ENCODE assay signal across 8 cellular contexts in the genomic region with DNA sequence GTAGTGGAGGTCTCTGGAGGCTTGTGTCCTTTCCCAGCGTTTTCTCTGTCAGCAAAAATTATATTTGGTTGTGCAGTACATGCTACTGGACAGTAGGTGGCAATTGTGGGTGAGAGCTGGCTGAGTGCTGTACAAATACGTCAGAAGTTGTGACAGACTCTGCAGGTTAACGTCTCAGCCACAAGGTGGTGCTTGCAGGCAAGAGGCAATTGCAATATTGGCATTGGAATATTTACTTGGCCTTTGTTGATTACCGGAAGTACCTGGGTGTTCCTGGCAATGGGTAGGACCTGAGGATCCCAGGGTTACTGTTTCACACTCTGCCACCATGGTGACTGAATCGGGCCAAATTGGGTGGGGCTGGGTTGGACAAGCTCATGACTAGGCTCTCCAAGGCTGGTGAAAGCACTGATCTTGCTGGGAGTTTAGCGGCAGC.
DNase-seq lines count a peak whose midpoint lies in the region; ATAC-seq and TF ChIP-seq lines count a peak whose summit lies in the region.

No MANE protein-coding gene starts in this region.

- peaks cover 43% of the 10 kb centered on the region for H3K36me3 Mint-ChIP-seq in natural killer cell

- in situ Hi-C loops in astrocyte of the spinal cord (cut with HindIII; ENCODE audit: low sequenced_read_pairs): no loop called here

- intact Hi-C loops in natural killer cell (cut with micrococcal nuclease): no loop called here

- H3K9me3 Mint-ChIP-seq in natural killer cell: peaks cover 18 to 19% of the 10 kb centered on the region in 2 donors

- no peaks in the 10 kb centered on the region for H3K27me3 Mint-ChIP-seq in natural killer cell (ENCODE audit: low read depth in 2 of 2)

- no peak overlapping the region for H3K4me3 Mint-ChIP-seq in natural killer cell

- ATAC-seq in GM21360 (IDR thresholded peaks at IDR 0.05; ENCODE audit: unreplicated experiment): peak; percentile 100
- ATAC-seq in HG03442 (IDR thresholded peaks at IDR 0.05; ENCODE audit: unreplicated experiment): peak; percentile 98
- ATAC-seq in natural killer cell: no peak

- DNase-seq in GM06990 (ENCODE audit: extremely low read depth, insufficient read length) (peak; percentile 10), NCI-H446 treated with DMSO at 0.1 percent for 48 hours (lab: John Stamatoyannopoulos, UW) (peak; percentile 75), astrocyte of the spinal cord (ENCODE audit: low read depth, low spot score) (peak; percentile 60), medulla oblongata (ENCODE audit: extremely low spot score) (peak; percentile 6), natural killer cell (no peak)
- DNase-seq in effector CD8-positive, alpha-beta T cell (lab: John Stamatoyannopoulos, UW): no peak

- no peaks in the 10 kb centered on the region for H3K4me1 Mint-ChIP-seq in natural killer cell

- no peaks in the 10 kb centered on the region for H3K27me3 ChIP-seq in GM06990 (replicated peaks; ENCODE audit: control insufficient read depth, insufficient read depth, low read length)

- H3K4me3 ChIP-seq in GM06990 (replicated peaks; ENCODE audit: low read depth, low read length) (no peak overlapping the region), astrocyte of the spinal cord (ENCODE audit: low read depth, low read length) (no peak overlapping the region)

- H3K36me3 ChIP-seq in GM06990 (ENCODE audit: control insufficient read depth, insufficient read depth, low read length): no peaks in the 10 kb centered on the region

- TF ChIP-seq CTCF in GM06990 (IDR thresholded peaks at IDR 0.05; ENCODE audit: insufficient read depth, low read length, poor library complexity, severe bottlenecking) (peak; percentile 82), astrocyte of the spinal cord (IDR thresholded peaks at IDR 0.05; ENCODE audit: low read depth, low read length) (peak; percentile 71), natural killer cell (IDR thresholded peaks at IDR 0.05) (no peak)

- no peak overlapping the region for H3K27ac Mint-ChIP-seq in natural killer cell

Comparison
In these comparisons a context has a peak if more than half of its experiments do, and no peak if none do; other contexts are left out.
1. DNase-seq: peak in GM06990 (single experiment), NCI-H446 treated with DMSO at 0.1 percent for 48 hours (single experiment), astrocyte of the spinal cord (single experiment) and medulla oblongata (single experiment); none in natural killer cell (single experiment) and effector CD8-positive, alpha-beta T cell (single experiment).
2. ATAC-seq: peak in GM21360 (single experiment) and HG03442 (single experiment); none in natural killer cell (0 of 3).